In genomic region chr13:20383058-20383457, GRCh38 we compare ENCODE assay signal across 22 cellular contexts.
"Had no signal": no experiment of that assay in that cellular context is flagged by ENCODE, and none has a peak within 500 bp of the region (broad histone marks: within the 10 kb centered on the region; RNA-seq: fewer than 3 reads in every experiment).

No MANE protein-coding gene starts in this region.

- H3K36me3 ChIP-seq: left lung, pancreas, stomach, upper lobe of right lung had no signal

- H3K9me3 ChIP-seq: left lung, pancreas, stomach, testis, upper lobe of right lung had no signal

- ATAC-seq: activated CD8-positive, alpha-beta T cell treated with anti-CD3 and anti-CD28 coated beads, Interleukin-2, amount 10 ng/mL, durations not matched to agents 7 days and 5 days; foreskin keratinocyte; left lung; pancreas; upper lobe of right lung had no signal

- DNase-seq: activated CD4-positive, alpha-beta T cell treated with anti-CD3 and anti-CD28 coated beads, Interleukin-2, amount 10 ng/mL, durations not matched to agents 24 days and 14 days; activated CD4-positive, CD25-positive, alpha-beta regulatory T cell; activated CD8-positive, alpha-beta memory T cell treated with anti-CD3 and anti-CD28 coated beads, Interleukin-2, amount 50 U/mL, for 4 hours; activated CD8-positive, alpha-beta T cell treated with anti-CD3 and anti-CD28 coated beads, Interleukin-2, amount 10 ng/mL, durations not matched to agents 7 days and 5 days; activated gamma-delta T cell; activated naive CD8-positive, alpha-beta T cell treated with anti-CD3 and anti-CD28 coated beads for 36 hours; activated T-cell treated with anti-CD3 and anti-CD28 coated beads, Interleukin-2, amount 50 U/mL, for 48 hours; amygdala; cortex of kidney; effector CD8-positive, alpha-beta T cell; foreskin keratinocyte; glutamatergic neuron; hypothalamus; kidney; left lung; mammary epithelial cell; pancreas; stimulated activated CD4-positive, alpha-beta T cell treated with anti-CD3 and anti-CD28 coated beads, Interleukin-12 subunit alpha, Interleukin-12 subunit beta, amount 100 ng/mL, for 4 hours; stimulated activated CD4-positive, alpha-beta T cell treated with anti-CD3 and anti-CD28 coated beads, Interleukin-2, amount 100 ng/mL, for 24 hours; testis; upper lobe of right lung had no signal

- H3K27ac ChIP-seq: foreskin keratinocyte, left lung, pancreas, stomach, testis, upper lobe of right lung had no signal

- H3K27me3 ChIP-seq: foreskin keratinocyte, left lung, pancreas, stomach, testis, upper lobe of right lung had no signal

- H3K4me3 ChIP-seq: left lung, pancreas, stomach, testis, upper lobe of right lung had no signal

- H3K4me1 ChIP-seq: left lung, pancreas, stomach, testis had no signal
